10 cellular contexts compared by ENCODE assay signal in genomic region chrX:21382715-21383114, GRCh38. TPM values are rescaled to one million over a fixed set of nuclear protein-coding genes. Genes with fewer than 3 reads are reported as not detected.
A peak's percentile ranks its signal among the peaks of the same experiment; 100 is the strongest.
DNase-seq lines count a peak whose midpoint lies in the region; ATAC-seq and TF ChIP-seq lines count a peak whose summit lies in the region.
"Had no signal": no experiment of that assay in that cellular context is flagged by ENCODE, and none has a peak within 500 bp of the region (broad histone marks: within the 10 kb centered on the region; RNA-seq: fewer than 3 reads in every experiment).

No MANE protein-coding gene starts in this region.

- H3K4me3 ChIP-seq in Caco-2 (ENCODE audit: low read depth, low read length) (no peak overlapping the region), Panc1 (ENCODE audit: low read depth in 2 of 2, low read length in 2 of 2) (no peak overlapping the region)

- no TSS peak for BruUV-seq in Caco-2 (replicated peaks; lab: Mats Ljungman, UMichigan)
- BruUV-seq in Panc1 (replicated peaks; lab: Mats Ljungman, UMichigan) = no TSS peak

- in situ Hi-C loops in Panc1 (cut with HindIII; ENCODE audit: low pct_unique_long_range_greater_than_20kb, low sequenced_read_pairs) = no loop called here

- DNase-seq in Caco-2 (no peak), Panc1 (ENCODE audit: low read depth, low spot score) (no peak), left lobe of liver (ENCODE audit: low spot score) (no peak), ureter (ENCODE audit: low spot score) (no peak), middle frontal gyrus (ENCODE audit: extremely low spot score, low spot score) (no peak)
- DNase-seq in activated naive CD4-positive, alpha-beta T cell (lab: John Stamatoyannopoulos, UW) = no peak
- DNase-seq: amniotic stem cell, foreskin melanocyte, NCI-H510A had no signal

- H3K36me3 Mint-ChIP-seq in Caco-2 (ENCODE audit: insufficient read depth, unreplicated experiment) = no peaks in the 10 kb centered on the region

- POLR2A ChIA-PET in Caco-2 (lab: Charles Lee) (no interaction called here), Panc1 (lab: Charles Lee) (no interaction called here)

- no peak overlapping the region for H3K4me3 Mint-ChIP-seq in Caco-2 (ENCODE audit: unreplicated experiment)

- no peaks in the 10 kb centered on the region for H3K4me1 ChIP-seq in Caco-2
- no peaks in the 10 kb centered on the region for H3K4me1 ChIP-seq in Panc1 (ENCODE audit: control insufficient read depth, insufficient read depth, low read length)

- H3K27me3 ChIP-seq in Caco-2 (replicated peaks; ENCODE audit: control insufficient read depth, insufficient read depth, low read length) = no peaks in the 10 kb centered on the region
- H3K27me3 ChIP-seq in Panc1 (ENCODE audit: control insufficient read depth, insufficient read depth, low read length) = no peaks in the 10 kb centered on the region

- TF ChIP-seq CTCF in Caco-2 (IDR thresholded peaks at IDR 0.05; ENCODE audit: insufficient read depth in 1 of 2, low read depth in 1 of 2, low read length in 1 of 2, severe bottlenecking in 1 of 2, unreplicated experiment in 1 of 2) (peak; percentile 35 to 40), Panc1 (IDR thresholded peaks at IDR 0.05) (peak; percentile 17; the same call in 1 of the 2 replicates)

- ATAC-seq in GM19043 (IDR thresholded peaks at IDR 0.05; ENCODE audit: low read depth, unreplicated experiment) = peak; percentile 61
- ATAC-seq in Panc1 = no peak
- peak; percentile 52 for ATAC-seq in left lobe of liver

- H3K27me3 Mint-ChIP-seq in Caco-2 (ENCODE audit: insufficient read depth, unreplicated experiment) = no peaks in the 10 kb centered on the region

- no peak overlapping the region for H3K27ac Mint-ChIP-seq in Caco-2 (ENCODE audit: unreplicated experiment)

- intact Hi-C loops in Caco-2 (cut with micrococcal nuclease; ENCODE audit: unreplicated experiment) (no loop called here), Panc1 (cut with micrococcal nuclease; ENCODE audit: unreplicated experiment) (no loop called here)

- no peaks in the 10 kb centered on the region for H3K9me3 Mint-ChIP-seq in Caco-2 (ENCODE audit: unreplicated experiment)

- H3K27ac ChIP-seq in Panc1 (ENCODE audit: low read length) = no peak overlapping the region

- no peaks in the 10 kb centered on the region for H3K4me1 Mint-ChIP-seq in Caco-2 (ENCODE audit: low read depth, unreplicated experiment)

- H3K9me3 ChIP-seq in Caco-2 (no peaks in the 10 kb centered on the region), Panc1 (ENCODE audit: control insufficient read depth, insufficient read depth, low read depth, low read length) (no peaks in the 10 kb centered on the region)

- CTCF ChIA-PET in Caco-2 (lab: Charles Lee) = no interaction called here
- CTCF ChIA-PET in Panc1 (lab: Charles Lee) = no interaction called here

- H3K36me3 ChIP-seq in Caco-2 (ENCODE audit: control insufficient read depth, insufficient read depth, low read length) = no peaks in the 10 kb centered on the region
- no peaks in the 10 kb centered on the region for H3K36me3 ChIP-seq in Panc1 (ENCODE audit: control insufficient read depth, insufficient read depth, low read length)

RNA-seq across cellular contexts. Expression of gene CNKSR2, which starts 8.5 kb away (rescaled TPM):
- total RNA-seq in Caco-2 (2022) (not detected in 2 replicates), Panc1 (2021; ENCODE audit: unreplicated experiment) (not detected), left lobe of liver (2.2 TPM), ureter (2.3 TPM)
- polyA plus RNA-seq in Panc1 (2012; ENCODE audit: insufficient read length) = 0.18 TPM
